ENCODE assay signal across 29 cellular contexts in genomic region chr16:55836158-55836611, GRCh38. TPM values are rescaled to one million over a fixed set of nuclear protein-coding genes. Genes with fewer than 3 reads are reported as not detected.
DNase-seq lines count a peak whose midpoint lies in the region; ATAC-seq and TF ChIP-seq lines count a peak whose summit lies in the region.
"Had no signal": no experiment of that assay in that cellular context is flagged by ENCODE, and none has a peak within 500 bp of the region (broad histone marks: within the 10 kb centered on the region; RNA-seq: fewer than 3 reads in every experiment).

No MANE protein-coding gene starts in this region.

- H3K4me3 ChIP-seq in Caco-2 (ENCODE audit: low read depth, low read length) (no peak overlapping the region), esophagus squamous epithelium (no peak overlapping the region), lung (no peak overlapping the region), MG63 (no peak overlapping the region)
- H3K4me3 ChIP-seq: lower lobe of right lung, neural progenitor cell, prostate gland, skin epidermis, testis had no signal

- 69% methylated on average over 3 of the region's 4 CpGs; no CpG with 5 or more reads in 1 of the 2 donors for WGBS in esophagus squamous epithelium, 2 donors
- 73 to 75% methylated on average over 3 to 4 of the region's 4 CpGs for WGBS in lung, 2 donors

- TF ChIP-seq POLR2A in esophagus squamous epithelium (IDR thresholded peaks at IDR 0.05): no peak

- H3K36me3 Mint-ChIP-seq in Caco-2 (ENCODE audit: insufficient read depth, unreplicated experiment) (no peaks in the 10 kb centered on the region), WTC11 (no peaks in the 10 kb centered on the region)
- H3K36me3 Mint-ChIP-seq: neural progenitor cell had no signal

- DNase-seq in Caco-2 (no peak), MV-4-11 (lab: John Stamatoyannopoulos, UW) (peak; percentile 33), esophagus squamous epithelium (lab: John Stamatoyannopoulos, UW) (no peak), lung (ENCODE audit: low spot score) (peak; percentile 42), WTC11 (ENCODE audit: low spot score) (no peak), MG63 (no peak)
- DNase-seq: activated CD4-positive, CD25-positive, alpha-beta regulatory T cell treated with anti-CD3 and anti-CD28 coated beads, Interleukin-2, amount 50 U/mL, for 72 hours; activated naive CD4-positive, alpha-beta T cell treated with anti-CD3 and anti-CD28 coated beads, Interleukin-2, amount 50 U/mL, for 16 hours; activated T-cell treated with anti-CD3 and anti-CD28 coated beads, Interleukin-2, amount 50 U/mL, for 4 hours; central memory CD4-positive, alpha-beta T cell; lower lobe of right lung; NCI-H1105 treated with DMSO at 0.1 percent for 48 hours; NCI-H2081; NCI-H510A; NK-92 treated with Interleukin-12 subunit alpha and Interleukin-12 subunit beta, amount 100 ng/mL, for 24 hours; RPMI8226; stimulated activated CD4-positive, alpha-beta T cell treated with anti-CD3 and anti-CD28 coated beads, Interleukin-1b, Interleukin-23, amount 100 ng/mL, for 48 hours had no signal

- H3K27ac ChIP-seq in esophagus squamous epithelium (peak overlapping the region; percentile 34 to 84 (median 61)), lung (ENCODE audit: low read depth in 1 of 2, low read length in 1 of 2) (no peak overlapping the region)
- H3K27ac ChIP-seq: epithelial cell of prostate, KMS-11, lower lobe of right lung, neural progenitor cell, prostate gland, skin epidermis, testis had no signal

- POLR2A ChIA-PET in Caco-2 (lab: Charles Lee) (no interaction called here), WTC11 (lab: Charles Lee) (no interaction called here)

- peaks cover 35% of the 10 kb centered on the region for H3K4me1 Mint-ChIP-seq in Caco-2 (ENCODE audit: low read depth, unreplicated experiment)
- no peaks in the 10 kb centered on the region for H3K4me1 Mint-ChIP-seq in WTC11

- H3K4me3 Mint-ChIP-seq in Caco-2 (ENCODE audit: unreplicated experiment) (no peak overlapping the region), WTC11 (no peak overlapping the region)
- H3K4me3 Mint-ChIP-seq: activated T-cell treated with anti-CD3 and anti-CD28 coated beads, Interleukin-2, amount 50 U/mL, for 4 hours; neural progenitor cell; stimulated activated effector memory CD8-positive, alpha-beta T cell treated with anti-CD3 and anti-CD28 coated beads, Interleukin-12 subunit alpha, Interleukin-12 subunit beta, amount 100 ng/mL, for 72 hours had no signal

- ATAC-seq in lung (ENCODE audit: insufficient read depth, low FRiP score) (no peak), WTC11 (no peak), GM21381 (IDR thresholded peaks at IDR 0.05; ENCODE audit: unreplicated experiment) (no peak), HG02588 (IDR thresholded peaks at IDR 0.05; ENCODE audit: unreplicated experiment) (no peak)
- ATAC-seq: activated T-cell treated with anti-CD3 and anti-CD28 coated beads, Interleukin-2, amount 50 U/mL, for 4 hours; stimulated activated effector memory CD8-positive, alpha-beta T cell treated with anti-CD3 and anti-CD28 coated beads, Interleukin-12 subunit alpha, Interleukin-12 subunit beta, amount 100 ng/mL, for 72 hours had no signal

- H3K27ac Mint-ChIP-seq in Caco-2 (ENCODE audit: unreplicated experiment) (peak overlapping the region; percentile 33), WTC11 (no peak overlapping the region)
- H3K27ac Mint-ChIP-seq: neural progenitor cell; stimulated activated effector memory CD8-positive, alpha-beta T cell treated with anti-CD3 and anti-CD28 coated beads, Interleukin-12 subunit alpha, Interleukin-12 subunit beta, amount 100 ng/mL, for 72 hours had no signal

- H3K27me3 Mint-ChIP-seq in Caco-2 (ENCODE audit: insufficient read depth, unreplicated experiment) (peaks cover 5% of the 10 kb centered on the region), WTC11 (ENCODE audit: low read depth) (peaks cover 8% of the 10 kb centered on the region)

- intact Hi-C loops in Caco-2 (cut with micrococcal nuclease; ENCODE audit: unreplicated experiment) (loop anchor here (10.0 kb wide), 1 partner anchor 59 kb away; no protein-coding TSS in a partner anchor), esophagus squamous epithelium (cut with DNase I) (no loop called here)

- no peaks in the 10 kb centered on the region for H3K27me3 ChIP-seq in Caco-2 (replicated peaks; ENCODE audit: control insufficient read depth, insufficient read depth, low read length)
- peaks cover 0 to 13% (median 0%) of the 10 kb centered on the region in 4 donors for H3K27me3 ChIP-seq in esophagus squamous epithelium
- H3K27me3 ChIP-seq in lung (ENCODE audit: control insufficient read depth, insufficient read depth): no peaks in the 10 kb centered on the region
- H3K27me3 ChIP-seq in MG63: peaks cover 2% of the 10 kb centered on the region
- H3K27me3 ChIP-seq: neural progenitor cell, testis had no signal

- H3K9me3 Mint-ChIP-seq in Caco-2 (ENCODE audit: unreplicated experiment) (no peaks in the 10 kb centered on the region), WTC11 (no peaks in the 10 kb centered on the region)
- H3K9me3 Mint-ChIP-seq: activated T-cell treated with anti-CD3 and anti-CD28 coated beads, Interleukin-2, amount 50 U/mL, for 4 hours; neural progenitor cell; stimulated activated effector memory CD8-positive, alpha-beta T cell treated with anti-CD3 and anti-CD28 coated beads, Interleukin-12 subunit alpha, Interleukin-12 subunit beta, amount 100 ng/mL, for 72 hours had no signal

- H3K9me3 ChIP-seq in Caco-2 (no peaks in the 10 kb centered on the region), esophagus squamous epithelium (no peaks in the 10 kb centered on the region), lung (ENCODE audit: control insufficient read depth in 2 of 2, insufficient read depth in 1 of 2, low read length in 1 of 2) (peaks cover 0 to 2% of the 10 kb centered on the region in 2 donors), MG63 (no peaks in the 10 kb centered on the region)
- H3K9me3 ChIP-seq: lower lobe of right lung, prostate gland, testis had no signal

- CTCF ChIA-PET in Caco-2 (lab: Charles Lee) (no interaction called here), WTC11 (lab: Charles Lee) (no interaction called here)

- no TSS peak for BruUV-seq in Caco-2 (replicated peaks; lab: Mats Ljungman, UMichigan)

- H3K4me1 ChIP-seq in Caco-2 (peaks cover 20% of the 10 kb centered on the region), esophagus squamous epithelium (peaks cover 8 to 35% (median 19%) of the 10 kb centered on the region in 3 donors), lung (ENCODE audit: control insufficient read depth in 2 of 2, insufficient read depth in 2 of 2, low read length in 2 of 2) (peaks cover 0 to 3% of the 10 kb centered on the region in 2 donors)
- H3K4me1 ChIP-seq: prostate gland, testis had no signal

- TF ChIP-seq CTCF in Caco-2 (IDR thresholded peaks at IDR 0.05; ENCODE audit: insufficient read depth in 1 of 2, low read depth in 1 of 2, low read length in 1 of 2, severe bottlenecking in 1 of 2, unreplicated experiment in 1 of 2) (no peak), esophagus squamous epithelium (IDR thresholded peaks at IDR 0.05) (no peak), lung (IDR thresholded peaks at IDR 0.05; ENCODE audit: control extremely low read depth, extremely low read depth) (no peak), WTC11 (IDR thresholded peaks at IDR 0.05) (no peak)

- no peaks in the 10 kb centered on the region for H3K36me3 ChIP-seq in Caco-2 (ENCODE audit: control insufficient read depth, insufficient read depth, low read length)
- H3K36me3 ChIP-seq in esophagus squamous epithelium: no peaks in the 10 kb centered on the region
- H3K36me3 ChIP-seq in lung (ENCODE audit: control insufficient read depth in 2 of 2, insufficient read depth in 2 of 2, low read length in 2 of 2): no peaks in the 10 kb centered on the region
- no peaks in the 10 kb centered on the region for H3K36me3 ChIP-seq in MG63
- H3K36me3 ChIP-seq: lower lobe of right lung, neural progenitor cell, prostate gland had no signal

TF ChIP-seq in WTC11, 78 proteins besides CTCF, POLR2A, EP300 and RAD21 (continues in another document):
- TF ChIP-seq ZNF219 (CRISPR knock-in tag; IDR thresholded peaks at IDR 0.05; ENCODE audit: borderline replicate concordance): no peak
- no peak for TF ChIP-seq MXD4 (CRISPR knock-in tag; IDR thresholded peaks at IDR 0.05; ENCODE audit: borderline replicate concordance)
- TF ChIP-seq FOXP1 (CRISPR knock-in tag; IDR thresholded peaks at IDR 0.05; ENCODE audit: borderline replicate concordance): no peak
- no peak for TF ChIP-seq GRHL2 (CRISPR knock-in tag; IDR thresholded peaks at IDR 0.05; ENCODE audit: insufficient replicate concordance, severe bottlenecking)
- no peak for TF ChIP-seq FOXJ3 (CRISPR knock-in tag; IDR thresholded peaks at IDR 0.05; ENCODE audit: borderline replicate concordance)
- TF ChIP-seq ELF4 (CRISPR knock-in tag; IDR thresholded peaks at IDR 0.05; ENCODE audit: low read depth): no peak
- no peak for TF ChIP-seq NFATC4 (CRISPR knock-in tag; IDR thresholded peaks at IDR 0.05)
- no peak for TF ChIP-seq USF2 (CRISPR knock-in tag; IDR thresholded peaks at IDR 0.05)

RNA-seq across cellular contexts. Expression of gene CES1, which starts 3.3 kb away (rescaled TPM):
- 74.1 and 97.4 TPM in 2 replicates for total RNA-seq in Caco-2 (2022)
- total RNA-seq in esophagus squamous epithelium: 100 to 1,000 TPM in 1 of 4 donors, 10 to 100 TPM in 1, 1 to 10 TPM in 1, under 1 TPM in 1; 0.88 to 181 (median 6.7) TPM
- 100 to 1,000 TPM in 1 of 2 donors, 10 to 100 TPM in 1; 77.7 to 253 TPM for total RNA-seq in lung
- 100 to 1,000 TPM in 1 of 2 donors, 10 to 100 TPM in 1; 61.8 to 598 TPM for polyA plus RNA-seq in lung
- total RNA-seq in WTC11 (2021): 1.5 to 2.1 TPM (median 2.0 TPM) in 3 replicates
- total RNA-seq in MG63 (2014; rRNA removed; shearing (Covaris generic); ENCODE audit: low replicate concordance): 0.56 TPM in 1 of 2 replicates, not detected in the other
- total RNA-seq: activated CD8-positive, alpha-beta memory T cell treated with anti-CD3 and anti-CD28 coated beads for 36 hours had no signal

RNA-seq across cellular contexts. Expression of gene CES5A, which starts 39.0 kb away (rescaled TPM):
- not detected in 2 replicates for total RNA-seq in Caco-2 (2022)
- total RNA-seq in esophagus squamous epithelium: not detected
- total RNA-seq in lung: not detected
- not detected for polyA plus RNA-seq in lung
- total RNA-seq in WTC11 (2021): not detected in 3 replicates
- not detected in 2 replicates for total RNA-seq in MG63 (2014; rRNA removed; shearing (Covaris generic); ENCODE audit: low replicate concordance)
- total RNA-seq: activated CD8-positive, alpha-beta memory T cell treated with anti-CD3 and anti-CD28 coated beads for 36 hours; activated T-cell treated with anti-CD3 and anti-CD28 coated beads, Interleukin-2, amount 50 U/mL, for 4 hours; aorta; HT1080; lower lobe of right lung; prostate gland had no signal
- polyA plus RNA-seq: aorta had no signal

Comparison
In these comparisons a context has a peak if more than half of its experiments do, and no peak if none do; other contexts are left out.
1. DNase-seq: peak in MV-4-11 (single experiment) and lung (single experiment); none in Caco-2 (0 of 2), esophagus squamous epithelium (single experiment), WTC11 (single experiment) and MG63 (single experiment).
2. H3K27ac ChIP-seq: peak in esophagus squamous epithelium (4 of 4); none in lung (0 of 2).